16 cellular contexts compared by ENCODE assay signal in the genomic region with DNA sequence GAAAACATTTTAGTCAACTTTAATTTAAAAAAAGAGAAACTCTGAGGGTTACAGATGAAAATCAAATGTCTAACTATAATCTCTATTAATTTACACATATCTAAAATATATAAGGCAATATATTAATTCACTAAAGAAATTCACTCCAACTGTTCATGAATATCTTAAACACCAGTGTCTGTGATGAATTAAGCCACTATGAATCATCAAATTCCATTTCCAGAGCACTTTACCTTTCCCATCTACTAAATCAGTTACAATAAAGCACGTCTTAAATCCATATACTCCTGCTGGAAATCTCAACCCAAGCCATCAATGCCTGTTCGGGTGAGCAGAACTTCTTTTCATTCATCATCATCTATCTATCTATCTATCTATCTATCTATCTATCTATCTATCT.
"Had no signal": no experiment of that assay in that cellular context is flagged by ENCODE, and none has a peak within 500 bp of the region (broad histone marks: within the 10 kb centered on the region; RNA-seq: fewer than 3 reads in every experiment).

No MANE protein-coding gene starts in this region.

- H3K27me3 Mint-ChIP-seq: activated CD4-positive, alpha-beta T cell treated with anti-CD3 and anti-CD28 coated beads, Interleukin-2, amount 10 ng/mL, durations not matched to agents 7 days and 5 days had no signal

- H3K27me3 ChIP-seq: left lung, spleen, thyroid gland had no signal

- ATAC-seq: activated CD4-positive, CD25-positive, alpha-beta regulatory T cell treated with anti-CD3 and anti-CD28 coated beads, Interleukin-2, amount 50 U/mL, for 24 hours; activated CD8-positive, alpha-beta T cell treated with anti-CD3 and anti-CD28 coated beads, Interleukin-2, amount 10 ng/mL, durations not matched to agents 7 days and 5 days; activated T-cell treated with anti-CD3 and anti-CD28 coated beads, Interleukin-2, amount 50 U/mL, for 4 hours; left lung had no signal

- DNase-seq: activated CD4-positive, alpha-beta T cell treated with anti-CD3 and anti-CD28 coated beads, Interleukin-2, amount 10 ng/mL, durations not matched to agents 7 days and 5 days; activated CD8-positive, alpha-beta T cell treated with anti-CD3 and anti-CD28 coated beads, Interleukin-2, amount 10 ng/mL, durations not matched to agents 7 days and 5 days; activated naive CD4-positive, alpha-beta T cell treated with anti-CD3 and anti-CD28 coated beads for 36 hours; activated T-cell treated with anti-CD3 and anti-CD28 coated beads, Interleukin-2, amount 50 U/mL, for 4 hours; aorta; dermis blood vessel endothelial cell; effector memory CD4-positive, alpha-beta T cell; head of caudate nucleus; left lung; nephron progenitor cell; nucleus accumbens; spleen; stimulated activated naive CD4-positive, alpha-beta T cell; T1000; thyroid gland had no signal

- H3K4me3 Mint-ChIP-seq: activated CD4-positive, alpha-beta T cell treated with anti-CD3 and anti-CD28 coated beads, Interleukin-2, amount 10 ng/mL, durations not matched to agents 7 days and 5 days; activated CD8-positive, alpha-beta T cell treated with anti-CD3 and anti-CD28 coated beads, Interleukin-2, amount 10 ng/mL, durations not matched to agents 7 days and 5 days; activated naive CD4-positive, alpha-beta T cell treated with anti-CD3 and anti-CD28 coated beads for 36 hours; activated T-cell treated with anti-CD3 and anti-CD28 coated beads, Interleukin-2, amount 50 U/mL, for 4 hours; nephron progenitor cell had no signal

- H3K4me3 ChIP-seq: left lung, spleen, thyroid gland had no signal

- H3K9me3 Mint-ChIP-seq: activated CD4-positive, alpha-beta T cell treated with anti-CD3 and anti-CD28 coated beads, Interleukin-2, amount 10 ng/mL, durations not matched to agents 7 days and 5 days; activated naive CD4-positive, alpha-beta T cell treated with anti-CD3 and anti-CD28 coated beads for 36 hours; activated T-cell treated with anti-CD3 and anti-CD28 coated beads, Interleukin-2, amount 50 U/mL, for 4 hours; nephron progenitor cell had no signal

- H3K9me3 ChIP-seq: left lung, spleen, thyroid gland had no signal

- H3K27ac ChIP-seq: left lung, spleen, thyroid gland had no signal

- H3K27ac Mint-ChIP-seq: activated CD4-positive, alpha-beta T cell treated with anti-CD3 and anti-CD28 coated beads, Interleukin-2, amount 10 ng/mL, durations not matched to agents 7 days and 5 days; activated CD8-positive, alpha-beta T cell treated with anti-CD3 and anti-CD28 coated beads, Interleukin-2, amount 10 ng/mL, durations not matched to agents 7 days and 5 days; activated naive CD4-positive, alpha-beta T cell treated with anti-CD3 and anti-CD28 coated beads for 36 hours; nephron progenitor cell had no signal

- H3K36me3 ChIP-seq: left lung, spleen, thyroid gland had no signal
